14 cellular contexts compared by ENCODE assay signal in the genomic region with DNA sequence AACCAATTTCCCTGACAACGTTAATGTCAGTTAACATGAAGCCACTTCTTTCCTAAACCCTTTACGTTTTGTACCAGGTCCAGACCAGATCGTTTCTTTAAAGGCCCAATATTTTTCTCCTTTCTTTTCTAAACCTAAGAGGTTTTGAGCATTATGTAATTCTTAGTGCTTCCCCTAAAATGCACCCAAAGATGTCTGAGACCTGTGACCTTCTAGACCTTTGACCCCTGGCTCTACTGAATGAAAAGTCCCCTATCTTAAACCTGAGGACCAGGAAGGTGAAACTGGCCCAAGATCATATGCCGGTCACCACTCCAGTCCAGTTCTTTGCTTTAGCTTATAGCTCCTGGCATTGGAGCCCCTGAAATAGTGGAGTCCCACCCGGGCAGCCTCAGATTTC.
"Had no signal": no experiment of that assay in that cellular context is flagged by ENCODE, and none has a peak within 500 bp of the region (broad histone marks: within the 10 kb centered on the region; RNA-seq: fewer than 3 reads in every experiment).

No MANE protein-coding gene starts in this region.

- H3K9me3 Mint-ChIP-seq: activated naive CD8-positive, alpha-beta T cell treated with anti-CD3 and anti-CD28 coated beads, Interleukin-2, amount 10 ng/mL, durations not matched to agents 7 days and 5 days; stimulated activated naive CD8-positive, alpha-beta T cell treated with anti-CD3 and anti-CD28 coated beads, Interleukin-15, amount 100 ng/mL, for 72 hours had no signal

- DNase-seq: activated CD4-positive, CD25-positive, alpha-beta regulatory T cell treated with anti-CD3 and anti-CD28 coated beads, Interleukin-2, amount 50 U/mL, for 72 hours; activated CD8-positive, alpha-beta memory T cell treated with anti-CD3 and anti-CD28 coated beads for 24 hours; activated CD8-positive, alpha-beta memory T cell treated with anti-CD3 and anti-CD28 coated beads, Interleukin-2, amount 50 U/mL, for 48 hours; activated naive CD4-positive, alpha-beta T cell treated with Interleukin-2 at 50 U/mL for 16 hours; activated naive CD8-positive, alpha-beta T cell treated with anti-CD3 and anti-CD28 coated beads, Interleukin-2, amount 10 ng/mL, durations not matched to agents 7 days and 5 days; kidney; midbrain; psoas muscle; right cardiac atrium; stimulated activated CD4-positive, alpha-beta T cell treated with anti-CD3 and anti-CD28 coated beads, Interleukin-2, amount 100 ng/mL, for 24 hours; stimulated activated naive CD8-positive, alpha-beta T cell treated with anti-CD3 and anti-CD28 coated beads, Interleukin-15, amount 100 ng/mL, for 72 hours; trophoblast cell had no signal

- H3K27ac Mint-ChIP-seq: neural progenitor cell had no signal

- H3K27me3 Mint-ChIP-seq: stimulated activated naive CD8-positive, alpha-beta T cell treated with anti-CD3 and anti-CD28 coated beads, Interleukin-15, amount 100 ng/mL, for 72 hours had no signal

- ATAC-seq: left lobe of liver, psoas muscle, right cardiac atrium had no signal

- H3K4me3 Mint-ChIP-seq: neural progenitor cell had no signal
